ENCODE assay signal across 24 cellular contexts in genomic region chr2:95670167-95670566, GRCh38.
A peak's percentile ranks its signal among the peaks of the same experiment; 100 is the strongest.
DNase-seq lines count a peak whose midpoint lies in the region; ATAC-seq, FAIRE-seq and TF ChIP-seq lines count a peak whose summit lies in the region.
"Had no signal": no experiment of that assay in that cellular context is flagged by ENCODE, and none has a peak within 500 bp of the region (broad histone marks: within the 10 kb centered on the region; RNA-seq: fewer than 3 reads in every experiment).

No MANE protein-coding gene starts in this region.

- POLR2A ChIA-PET in BJ (lab: Charles Lee), result no interaction called here

- CTCF ChIA-PET in BJ (lab: Yijun Ruan, JAX), result interaction anchor here (1.0 to 1.3 kb wide), 2 partner anchors 13 to 254 kb away, joined by 3 read pairs; no protein-coding TSS in a partner anchor

- H3K36me3 ChIP-seq in BJ (ENCODE audit: control insufficient read depth, insufficient read depth, low read length), result no peaks in the 10 kb centered on the region
- no peaks in the 10 kb centered on the region for H3K36me3 ChIP-seq in brain microvascular endothelial cell (replicated peaks)
- H3K36me3 ChIP-seq: gastrocnemius medialis, upper lobe of left lung had no signal

- DNase-seq in BJ (ENCODE audit: low read depth), result peak; percentile 63
- DNase-seq in HTR-8/SVneo (ENCODE audit: insufficient read length, low spot score), result no peak
- peak; percentile 37 for DNase-seq in brain microvascular endothelial cell
- DNase-seq in kidney tubule cell (ENCODE audit: low spot score), result peak; percentile 51
- no peak for DNase-seq in stimulated activated naive CD8-positive, alpha-beta T cell treated with anti-CD3 and anti-CD28 coated beads, Interleukin-15, amount 100 ng/mL, for 72 hours
- DNase-seq in dorsolateral prefrontal cortex, result no peak
- DNase-seq: activated B cell treated with CpG ODN at 0.5 μM for 24 hours; activated CD8-positive, alpha-beta memory T cell treated with anti-CD3 and anti-CD28 coated beads for 24 hours; activated effector memory CD4-positive, alpha-beta T cell treated with Interleukin-2 at 50 U/mL for 16 hours; CD4-positive, CD25-positive, alpha-beta regulatory T cell; DND-41; effector CD4-positive, alpha-beta T cell; gastrocnemius medialis; NCI-H2081; NCI-H69; nucleus accumbens; T-cell; upper lobe of left lung had no signal

- H3K27me3 ChIP-seq in BJ (ENCODE audit: control insufficient read depth, insufficient read depth, low read length) (no peaks in the 10 kb centered on the region), brain microvascular endothelial cell (replicated peaks) (no peaks in the 10 kb centered on the region), dorsolateral prefrontal cortex (no peaks in the 10 kb centered on the region)
- H3K27me3 ChIP-seq: gastrocnemius medialis, upper lobe of left lung had no signal

- no peaks in the 10 kb centered on the region for H3K9me3 Mint-ChIP-seq in activated T-helper 17 cell treated with anti-CD3 and anti-CD28 coated beads, Interleukin-2, amount 50 U/mL, for 72 hours
- H3K9me3 Mint-ChIP-seq in stimulated activated naive CD8-positive, alpha-beta T cell treated with anti-CD3 and anti-CD28 coated beads, Interleukin-15, amount 100 ng/mL, for 72 hours, result no peaks in the 10 kb centered on the region
- H3K9me3 Mint-ChIP-seq: activated B cell treated with CpG ODN at 0.5 μM for 24 hours; mesothelial cell of epicardium; stimulated activated effector memory CD8-positive, alpha-beta T cell treated with anti-CD3 and anti-CD28 coated beads, Interleukin-12 subunit alpha, Interleukin-12 subunit beta, amount 100 ng/mL, for 72 hours; T-cell had no signal

- intact Hi-C loops in dorsolateral prefrontal cortex (cut with DNase I), result no loop called here

- H3K36me3 Mint-ChIP-seq in activated T-helper 17 cell treated with anti-CD3 and anti-CD28 coated beads, Interleukin-2, amount 50 U/mL, for 72 hours (ENCODE audit: low read depth), result no peaks in the 10 kb centered on the region
- H3K36me3 Mint-ChIP-seq: CD4-positive, CD25-positive, alpha-beta regulatory T cell; mesothelial cell of epicardium; stimulated activated effector memory CD8-positive, alpha-beta T cell treated with anti-CD3 and anti-CD28 coated beads, Interleukin-12 subunit alpha, Interleukin-12 subunit beta, amount 100 ng/mL, for 72 hours; T-cell had no signal

- H3K4me3 Mint-ChIP-seq in activated T-helper 17 cell treated with anti-CD3 and anti-CD28 coated beads, Interleukin-2, amount 50 U/mL, for 72 hours, result no peak overlapping the region
- H3K4me3 Mint-ChIP-seq in stimulated activated naive CD8-positive, alpha-beta T cell treated with anti-CD3 and anti-CD28 coated beads, Interleukin-15, amount 100 ng/mL, for 72 hours, result no peak overlapping the region
- H3K4me3 Mint-ChIP-seq: activated B cell treated with CpG ODN at 0.5 μM for 24 hours; CD4-positive, CD25-positive, alpha-beta regulatory T cell; mesothelial cell of epicardium; stimulated activated effector memory CD8-positive, alpha-beta T cell treated with anti-CD3 and anti-CD28 coated beads, Interleukin-12 subunit alpha, Interleukin-12 subunit beta, amount 100 ng/mL, for 72 hours; T-cell had no signal

- H3K27ac ChIP-seq in brain microvascular endothelial cell (no peak overlapping the region), dorsolateral prefrontal cortex (no peak overlapping the region)
- H3K27ac ChIP-seq: gastrocnemius medialis, HL-60 had no signal

- no peak for ATAC-seq in activated T-helper 17 cell treated with anti-CD3 and anti-CD28 coated beads, Interleukin-2, amount 50 U/mL, for 72 hours (replicated peaks)
- ATAC-seq in GM19324 (IDR thresholded peaks at IDR 0.05; ENCODE audit: low FRiP score, unreplicated experiment), result no peak
- no peak for ATAC-seq in stimulated activated naive CD8-positive, alpha-beta T cell treated with anti-CD3 and anti-CD28 coated beads, Interleukin-15, amount 100 ng/mL, for 72 hours
- ATAC-seq: stimulated activated effector memory CD8-positive, alpha-beta T cell treated with anti-CD3 and anti-CD28 coated beads, Interleukin-12 subunit alpha, Interleukin-12 subunit beta, amount 100 ng/mL, for 72 hours had no signal

- H3K27ac Mint-ChIP-seq in activated T-helper 17 cell treated with anti-CD3 and anti-CD28 coated beads, Interleukin-2, amount 50 U/mL, for 72 hours, result no peak overlapping the region
- H3K27ac Mint-ChIP-seq in stimulated activated naive CD8-positive, alpha-beta T cell treated with anti-CD3 and anti-CD28 coated beads, Interleukin-15, amount 100 ng/mL, for 72 hours, result peak overlapping the region in 1 of 2 donors; percentile 64
- H3K27ac Mint-ChIP-seq: mesothelial cell of epicardium; stimulated activated effector memory CD8-positive, alpha-beta T cell treated with anti-CD3 and anti-CD28 coated beads, Interleukin-12 subunit alpha, Interleukin-12 subunit beta, amount 100 ng/mL, for 72 hours had no signal

- no peak for TF ChIP-seq CTCF in BJ (IDR thresholded peaks at IDR 0.05; ENCODE audit: insufficient read depth, low read depth, low read length)
- no peak for TF ChIP-seq CTCF in brain microvascular endothelial cell (IDR thresholded peaks at IDR 0.05; ENCODE audit: low read depth, low read length, missing control alignments)
- no peak for TF ChIP-seq CTCF in dorsolateral prefrontal cortex (IDR thresholded peaks at IDR 0.05 in 54 of 56, conservative IDR thresholded peaks at IDR 0.05 in 2 of 56; ENCODE audit: low read depth in 1 of 56, partially characterized antibody in 56 of 56)

- H3K27me3 Mint-ChIP-seq in activated T-helper 17 cell treated with anti-CD3 and anti-CD28 coated beads, Interleukin-2, amount 50 U/mL, for 72 hours, result peaks cover 24% of the 10 kb centered on the region
- H3K27me3 Mint-ChIP-seq in stimulated activated naive CD8-positive, alpha-beta T cell treated with anti-CD3 and anti-CD28 coated beads, Interleukin-15, amount 100 ng/mL, for 72 hours, result no peaks in the 10 kb centered on the region
- H3K27me3 Mint-ChIP-seq: activated B cell treated with CpG ODN at 0.5 μM for 24 hours; CD4-positive, CD25-positive, alpha-beta regulatory T cell had no signal

- in situ Hi-C loops in brain microvascular endothelial cell (cut with HindIII; ENCODE audit: low pct_ligation_motif_present, low sequenced_read_pairs), result no loop called here

- H3K4me3 ChIP-seq in BJ (ENCODE audit: low read depth, low read length), result no peak overlapping the region
- H3K4me3 ChIP-seq in brain microvascular endothelial cell (ENCODE audit: low read depth, low read length), result no peak overlapping the region
- H3K4me3 ChIP-seq in dorsolateral prefrontal cortex, result no peak overlapping the region
- H3K4me3 ChIP-seq: gastrocnemius medialis, skin epidermis, upper lobe of left lung had no signal

- FAIRE-seq in HTR-8/SVneo (lab: Jason Lieb, UNC), result peak; percentile 20

- H3K4me1 Mint-ChIP-seq in activated T-helper 17 cell treated with anti-CD3 and anti-CD28 coated beads, Interleukin-2, amount 50 U/mL, for 72 hours, result peaks cover 6% of the 10 kb centered on the region
- peaks cover 12% of the 10 kb centered on the region for H3K4me1 Mint-ChIP-seq in stimulated activated naive CD8-positive, alpha-beta T cell treated with anti-CD3 and anti-CD28 coated beads, Interleukin-15, amount 100 ng/mL, for 72 hours
- H3K4me1 Mint-ChIP-seq: mesothelial cell of epicardium had no signal

Comparison
In these comparisons a context has a peak if more than half of its experiments do, and no peak if none do; other contexts are left out.
1. DNase-seq: peak in BJ (single experiment), brain microvascular endothelial cell (single experiment) and kidney tubule cell (single experiment); none in HTR-8/SVneo (single experiment), stimulated activated naive CD8-positive, alpha-beta T cell treated with anti-CD3 and anti-CD28 coated beads, Interleukin-15, amount 100 ng/mL, for 72 hours (0 of 2) and dorsolateral prefrontal cortex (0 of 10).